In the genomic region with DNA sequence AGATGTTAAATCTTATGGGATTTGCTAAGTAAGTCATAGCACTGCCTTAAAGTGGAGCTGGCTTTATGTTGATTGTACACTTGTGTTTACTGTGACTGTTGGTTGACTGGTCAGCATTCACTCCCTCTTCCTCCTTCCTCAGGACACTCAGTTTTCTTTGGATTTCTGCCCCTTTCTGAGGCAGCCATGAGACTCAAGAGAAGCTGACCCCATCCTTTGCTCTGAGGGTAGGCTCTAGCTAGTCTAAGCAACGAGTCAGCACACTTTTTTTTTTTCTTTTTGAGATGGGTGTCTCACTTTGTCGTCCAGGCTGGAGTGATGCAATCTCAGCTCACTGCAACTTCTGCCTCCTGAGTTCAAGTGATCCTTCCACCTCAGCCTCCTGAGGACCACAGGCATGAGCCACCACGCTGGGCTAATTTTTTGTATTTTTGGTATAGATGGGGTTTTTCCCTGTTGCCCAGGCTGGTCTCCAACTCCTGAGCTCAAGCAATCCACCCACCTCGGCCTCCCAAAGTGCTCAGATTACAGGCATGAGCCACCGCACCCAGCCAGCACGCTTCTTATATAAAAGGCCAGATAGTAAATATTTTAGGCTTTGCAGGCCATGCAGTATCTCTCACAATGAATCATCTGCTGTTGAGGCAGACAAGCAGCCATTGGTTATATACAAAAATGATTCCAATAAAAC, we compare ENCODE assay signal across 16 cellular contexts.
A peak's percentile ranks its signal among the peaks of the same experiment; 100 is the strongest.
DNase-seq lines count a peak whose midpoint lies in the region; ATAC-seq, FAIRE-seq and TF ChIP-seq lines count a peak whose summit lies in the region.
"Had no signal": no experiment of that assay in that cellular context is flagged by ENCODE, and none has a peak within 500 bp of the region (broad histone marks: within the 10 kb centered on the region; RNA-seq: fewer than 3 reads in every experiment).

No MANE protein-coding gene starts in this region.

- TF ChIP-seq CTCF in AG10803 (conservative IDR thresholded peaks at IDR 0.05; ENCODE audit: low read length) (no peak), IMR-90 (conservative IDR thresholded peaks at IDR 0.05; ENCODE audit: low read depth, low read length) (no peak), K562 (IDR thresholded peaks at IDR 0.05 in 2 of 3, conservative IDR thresholded peaks at IDR 0.05 in 1 of 3; ENCODE audit: insufficient read depth in 2 of 3, low read depth in 1 of 3, low read length in 3 of 3) (no peak), BE2C (IDR thresholded peaks at IDR 0.05; ENCODE audit: low read depth, low read length) (no peak)

- H3K14ac ChIP-seq in IMR-90 (replicated peaks; ENCODE audit: low read depth, low read length) = peak overlapping the region; percentile 87

- H4K20me1 ChIP-seq in IMR-90 (ENCODE audit: insufficient read depth, low read length) = no peaks in the 10 kb centered on the region
- no peaks in the 10 kb centered on the region for H4K20me1 ChIP-seq in K562 (replicated peaks; ENCODE audit: control insufficient read depth, insufficient read depth, low read length)

- H3K4me2 ChIP-seq in IMR-90 (ENCODE audit: low read depth, low read length) (peak overlapping the region; percentile 62), K562 (ENCODE audit: insufficient read depth, low read length) (no peak overlapping the region)

- H3K23ac ChIP-seq in IMR-90 (ENCODE audit: low read depth, low read length) = peak overlapping the region; percentile 25

- TF ChIP-seq EP300 in K562 (IDR thresholded peaks at IDR 0.05; ENCODE audit: low read length) = no peak

- peak overlapping the region; percentile 83 for H4K91ac ChIP-seq in IMR-90 (ENCODE audit: insufficient read depth, low read depth, low read length)

- peak overlapping the region; percentile 96 for H3K18ac ChIP-seq in IMR-90 (ENCODE audit: low read depth, low read length)

- H3K36me3 ChIP-seq in IMR-90 (ENCODE audit: control insufficient read depth, insufficient read depth, low read length) = no peaks in the 10 kb centered on the region
- no peaks in the 10 kb centered on the region for H3K36me3 ChIP-seq in K562 (ENCODE audit: control insufficient read depth, insufficient read depth, low read length)
- no peaks in the 10 kb centered on the region for H3K36me3 ChIP-seq in mesodermal cell (ENCODE audit: control insufficient read depth, insufficient read depth, low read length)
- H3K36me3 ChIP-seq in BE2C = no peaks in the 10 kb centered on the region

- peaks cover 46% of the 10 kb centered on the region for H3K9me1 ChIP-seq in IMR-90 (ENCODE audit: insufficient read depth, low read length)
- peaks cover 2% of the 10 kb centered on the region for H3K9me1 ChIP-seq in K562 (ENCODE audit: control insufficient read depth, insufficient read depth, low read length)

- H3K79me1 ChIP-seq in IMR-90 (ENCODE audit: low read depth in 1 of 2, low read length in 2 of 2) = peaks cover 0 to 41% of the 10 kb centered on the region in 2 experiments; a peak in 2 of 4 replicates

- peak; percentile 57 for DNase-seq in AG10803 (ENCODE audit: low read depth)
- peak; percentile 95 for DNase-seq in IMR-90
- DNase-seq in K562 (ENCODE audit: extremely low read depth in 1 of 4, low spot score in 3 of 4) = no peak
- DNase-seq in GDM1 (lab: John Stamatoyannopoulos, UW) = no peak
- no peak for DNase-seq in BE2C
- no peak for DNase-seq in NOMO-1 treated with dmso at 0.1 percent for 144 hours (lab: John Stamatoyannopoulos, UW; ENCODE audit: unreplicated experiment)
- DNase-seq: activated CD8-positive, alpha-beta T cell treated with anti-CD3 and anti-CD28 coated beads for 36 hours; activated naive CD4-positive, alpha-beta T cell; CD8-positive, alpha-beta T cell; mesendoderm; NCI-H187 treated with DMSO at 0.1 percent for 48 hours; stimulated activated CD4-positive, alpha-beta T cell treated with anti-CD3 and anti-CD28 coated beads, Interleukin-4, amount 100 ng/mL, for 4 hours; stimulated activated naive CD8-positive, alpha-beta T cell treated with anti-CD3 and anti-CD28 coated beads, Interleukin-15, Interleukin-2, amounts not matched to agents 100 U/mL and 50 U/mL, for 24 hours had no signal

- peak overlapping the region; percentile 93 for H3K4ac ChIP-seq in IMR-90 (ENCODE audit: low read depth, low read length)

- peak overlapping the region; percentile 41; the same call in 1 of the 2 replicates for H3K9ac ChIP-seq in IMR-90 (ENCODE audit: low read depth, low read length)
- no peak overlapping the region for H3K9ac ChIP-seq in K562 (ENCODE audit: insufficient read depth in 1 of 2, low read depth in 2 of 2, low read length in 2 of 2)
- H3K9ac ChIP-seq: parathyroid adenoma had no signal

- no TSS peak for BruUV-seq in IMR-90 (replicated peaks; lab: Mats Ljungman, UMichigan)
- no TSS peak for BruUV-seq in K562 (replicated peaks; lab: Mats Ljungman, UMichigan)

- H3K4me1 ChIP-seq in IMR-90 (ENCODE audit: control insufficient read depth, insufficient read depth, low read length) (peaks cover 35% of the 10 kb centered on the region), K562 (replicated peaks in 1 of 2; ENCODE audit: control insufficient read depth in 2 of 2, insufficient read depth in 2 of 2, low read length in 2 of 2) (peaks cover 3 to 11% of the 10 kb centered on the region in 2 experiments; a peak in 3 of 5 replicates), mesodermal cell (ENCODE audit: control insufficient read depth, insufficient read depth, low read length, poor library complexity, severe bottlenecking) (peaks cover 35% of the 10 kb centered on the region), BE2C (no peaks in the 10 kb centered on the region)
- H3K4me1 ChIP-seq: parathyroid adenoma had no signal

- H3K4me3 ChIP-seq in AG10803 (ENCODE audit: low read length) (no peak overlapping the region), IMR-90 (ENCODE audit: insufficient read depth, low read depth, low read length) (no peak overlapping the region), K562 (no peak overlapping the region), mesodermal cell (ENCODE audit: extremely low read depth, insufficient read depth, low read length, poor library complexity, severe bottlenecking) (no peak overlapping the region), BE2C (ENCODE audit: low read depth, low read length) (no peak overlapping the region)

- peak; percentile 81 for ATAC-seq in IMR-90 (ENCODE audit: low read depth)
- ATAC-seq in K562 = no peak; the same call in 2 of the 3 replicates
- no peak for ATAC-seq in GM21576 (IDR thresholded peaks at IDR 0.05; ENCODE audit: unreplicated experiment)
- ATAC-seq: activated CD8-positive, alpha-beta T cell treated with anti-CD3 and anti-CD28 coated beads for 36 hours; CD8-positive, alpha-beta T cell; stimulated activated naive CD8-positive, alpha-beta T cell treated with anti-CD3 and anti-CD28 coated beads, Interleukin-15, Interleukin-2, amounts not matched to agents 100 U/mL and 50 U/mL, for 24 hours had no signal

- H2BK120ac ChIP-seq in IMR-90 (ENCODE audit: low read depth, low read length) = peak overlapping the region; percentile 96

- peak overlapping the region; percentile 87 to 94 for H4K8ac ChIP-seq in IMR-90 (ENCODE audit: low read depth in 2 of 2, low read length in 2 of 2)

- H3K56ac ChIP-seq in IMR-90 (ENCODE audit: extremely low read depth, insufficient read depth, low read length) = peak overlapping the region; percentile 67

- H2AK9ac ChIP-seq in IMR-90 (replicated peaks; ENCODE audit: low read depth, low read length, poor library complexity) = no peak overlapping the region

- TF ChIP-seq POLR2A in IMR-90 (IDR thresholded peaks at IDR 0.05; ENCODE audit: low read depth, low read length) (no peak; the same call in 1 of the 2 replicates), K562 (conservative IDR thresholded peaks at IDR 0.05) (no peak)

- CTCF ChIA-PET in IMR-90 (lab: Yijun Ruan, JAX) = no interaction called here
- CTCF ChIA-PET in K562 (lab: Yijun Ruan, JAX; ENCODE audit: low intra/inter-chr PET ratio) = no interaction called here

- peak overlapping the region; percentile 98 for H2BK5ac ChIP-seq in IMR-90 (ENCODE audit: low read depth, low read length, poor library complexity, severe bottlenecking)

- intact Hi-C loops in IMR-90 (cut with micrococcal nuclease) (no loop called here), K562 (cut with micrococcal nuclease) (no loop called here)

- dilution Hi-C loops in IMR-90 (cut with HindIII; ENCODE audit: low sequenced_read_pairs, unreplicated experiment) = no loop called here

- H2AK5ac ChIP-seq in IMR-90 (ENCODE audit: low read depth, low read length) = peak overlapping the region; percentile 73

- H3K79me2 ChIP-seq in K562 (ENCODE audit: control insufficient read depth, insufficient read depth, low read length) = no peaks in the 10 kb centered on the region
- H3K79me2 ChIP-seq: parathyroid adenoma had no signal

- 0% methylated on average over 1 of the region's 6 CpGs; no CpG with 5 or more reads in 1 of the 2 experiments for WGBS in IMR-90 (ENCODE audit: extremely low coverage in 2 of 2, insufficient read length in 1 of 2), 2 experiments
- whole genome bisulfite sequencing in K562 (ENCODE audit: insufficient coverage, low coverage, missing lambda C conversion rate) = 20% methylated on average over 5 of the region's 6 CpGs
- WGBS in mesodermal cell (ENCODE audit: insufficient coverage in 2 of 2), 2 experiments = 90% methylated on average over 4 of the region's 6 CpGs; no CpG with 5 or more reads in 1 of the 2 experiments

- H2BK20ac ChIP-seq in IMR-90 (ENCODE audit: low read depth, low read length) = peak overlapping the region; percentile 96

- peak overlapping the region; percentile 53; the same call in 2 of the 3 replicates for H2BK15ac ChIP-seq in IMR-90 (ENCODE audit: low read depth, low read length)

- POLR2A ChIA-PET in IMR-90 (lab: Charles Lee; ENCODE audit: unreplicated experiment) (interaction anchor here (0.8 kb wide), 1 partner anchor 16 kb away, joined by 7 read pairs; no protein-coding TSS in a partner anchor), K562 (lab: Yijun Ruan, JAX) (interaction anchor here (1.1 kb wide), 1 partner anchor 12 kb away, joined by 4 read pairs; no protein-coding TSS in a partner anchor)

- in situ Hi-C loops in IMR-90 (cut with MboI; ENCODE audit: low sequenced_read_pairs) = no loop called here
- in situ Hi-C loops in K562 (cut with MboI) = no loop called here

- peak overlapping the region; percentile 60 for H2AFZ ChIP-seq in IMR-90 (replicated peaks; ENCODE audit: low read length, poor library complexity)
- no peak overlapping the region; the same call in 1 of the 2 replicates for H2AFZ ChIP-seq in K562 (ENCODE audit: low read depth, low read length)
- H2AFZ ChIP-seq: parathyroid adenoma had no signal

- H3K27ac ChIP-seq in IMR-90 (ENCODE audit: insufficient read depth, low read length) (peak overlapping the region; percentile 87), K562 (ENCODE audit: extremely low read depth, low read depth, low read length) (no peak overlapping the region), mesodermal cell (ENCODE audit: low read depth, low read length, severe bottlenecking) (peak overlapping the region; percentile 23)
- H3K27ac ChIP-seq: parathyroid adenoma had no signal

- TF ChIP-seq RAD21 in IMR-90 (IDR thresholded peaks at IDR 0.05; ENCODE audit: low read length) (no peak), K562 (CRISPR knock-in tag; conservative IDR thresholded peaks at IDR 0.05 in 1 of 2, IDR thresholded peaks at IDR 0.05 in 1 of 2) (no peak)

- H3K9me3 ChIP-seq in IMR-90 (ENCODE audit: control insufficient read depth, insufficient read depth, low read length) (no peaks in the 10 kb centered on the region), K562 (replicated peaks; ENCODE audit: control insufficient read depth, insufficient read depth, low read depth, low read length) (no peaks in the 10 kb centered on the region), mesodermal cell (ENCODE audit: control insufficient read depth, low read length) (no peaks in the 10 kb centered on the region), BE2C (no peaks in the 10 kb centered on the region)

- H3K27me3 ChIP-seq in IMR-90 (ENCODE audit: control insufficient read depth, insufficient read depth, low read length) (no peaks in the 10 kb centered on the region), K562 (ENCODE audit: control insufficient read depth in 2 of 2, insufficient read depth in 2 of 2, low read length in 2 of 2) (peaks cover 0 to 9% of the 10 kb centered on the region in 2 experiments; a peak in 3 of 5 replicates), BE2C (no peaks in the 10 kb centered on the region)

- peak overlapping the region; percentile 79 for H4K5ac ChIP-seq in IMR-90 (ENCODE audit: low read depth, low read length)

- FAIRE-seq in K562 (lab: Jason Lieb, UNC) = no peak

Comparison
In these comparisons a context has a peak if more than half of its experiments do, and no peak if none do; other contexts are left out.
1. DNase-seq: peak in AG10803 (single experiment) and IMR-90 (single experiment); none in K562 (0 of 4), GDM1 (single experiment), BE2C (single experiment) and NOMO-1 treated with dmso at 0.1 percent for 144 hours (single experiment).